8 cellular contexts compared by ENCODE assay signal in genomic region chr11:67508486-67509121, GRCh38. TPM values are rescaled to one million over a fixed set of nuclear protein-coding genes. Genes with fewer than 3 reads are reported as not detected.
DNase-seq lines count a peak whose midpoint lies in the region; TF ChIP-seq lines count a peak whose summit lies in the region.

No MANE protein-coding gene starts in this region.

- H3K4me3 Mint-ChIP-seq in H9 = peak overlapping the region; percentile 75 to 80
- peak overlapping the region; percentile 93 for H3K4me3 Mint-ChIP-seq in neural crest cell

- TF ChIP-seq CTCF in H9 (conservative IDR thresholded peaks at IDR 0.05) = no peak
- TF ChIP-seq CTCF in foreskin fibroblast (IDR thresholded peaks at IDR 0.05; ENCODE audit: low read depth, low read length) = no peak
- TF ChIP-seq CTCF in neural crest cell (conservative IDR thresholded peaks at IDR 0.05) = no peak
- peak in 1 of 7 experiments; percentile 5 for TF ChIP-seq CTCF in stomach (IDR thresholded peaks at IDR 0.05)

- TF ChIP-seq POLR2A in Raji (IDR thresholded peaks at IDR 0.05; ENCODE audit: insufficient read depth, low read depth, low read length) (peak; percentile 38; the same call in 1 of the 2 replicates), stomach (IDR thresholded peaks at IDR 0.05) (peak in 2 of 4 donors; percentile 47 to 72)

- peak overlapping the region; percentile 85 for H3K18ac ChIP-seq in H9 (ENCODE audit: insufficient read length, low read depth, low read length)

- H4K20me1 ChIP-seq in H9 (ENCODE audit: control insufficient read depth, insufficient read depth, insufficient read length) = no peaks in the 10 kb centered on the region

- H3K27ac Mint-ChIP-seq in H9 (peak overlapping the region; percentile 4 to 93 (median 87); a peak in 6 of 7 replicates), neural crest cell (ENCODE audit: unreplicated experiment) (peak overlapping the region; percentile 92)

- H4K5ac ChIP-seq in H9 (ENCODE audit: insufficient read length, low read depth, low read length) = no peak overlapping the region

- no peak overlapping the region for H2BK5ac ChIP-seq in H9 (ENCODE audit: insufficient read length, low read length)

- H3K27ac ChIP-seq in H9 (ENCODE audit: insufficient read length, low read depth, low read length) (no peak overlapping the region), stomach (peak overlapping the region; percentile 94 to 99 (median 98))

- H3K14ac ChIP-seq in H9 (ENCODE audit: insufficient read depth, low read length) = peak overlapping the region; percentile 90; the same call in 1 of the 2 replicates

- H4K8ac ChIP-seq in H9 (replicated peaks; ENCODE audit: insufficient read length, low read depth, low read length) = no peak overlapping the region

- no peaks in the 10 kb centered on the region for H3K79me1 ChIP-seq in H9 (ENCODE audit: insufficient read depth, low read depth, low read length, poor library complexity, severe bottlenecking)

- H3K79me2 ChIP-seq in H9 (ENCODE audit: insufficient read depth, low read length) = peaks cover 2% of the 10 kb centered on the region; the same call in 1 of the 2 replicates

- peak overlapping the region; percentile 60 for H3K9ac ChIP-seq in H9 (ENCODE audit: extremely low read depth, insufficient read length, low read length)

- H3K4me1 ChIP-seq in H9 (ENCODE audit: insufficient read depth, low read length) = no peaks in the 10 kb centered on the region
- peaks cover 46 to 50% (median 48%) of the 10 kb centered on the region in 4 donors for H3K4me1 ChIP-seq in stomach

- H3K4ac ChIP-seq in H9 (ENCODE audit: low read depth, low read length) = no peak overlapping the region

- H2BK15ac ChIP-seq in H9 (ENCODE audit: low read depth, low read length) = no peak overlapping the region

- intact Hi-C loops in stomach (cut with DNase I; ENCODE audit: low total_unique reads) = loop anchor here (10.0 kb wide), 1 partner anchor 74 kb away; the partner anchor contains the start of gene PTPRCAP

- H3K36me3 ChIP-seq in stomach = peaks cover 0 to 8% (median 4%) of the 10 kb centered on the region in 4 donors

- H3K9me3 ChIP-seq in H9 (ENCODE audit: control insufficient read depth, low read depth, low read length) = no peaks in the 10 kb centered on the region
- no peaks in the 10 kb centered on the region for H3K9me3 ChIP-seq in stomach

- WGBS in H9 (ENCODE audit: extremely low coverage, insufficient read length, low lambda C conversion rate) = no CpG with 5 or more reads among the region's 57 CpGs
- WGBS in stomach, 5 donors = 0 to 3% (median 1%) methylated on average over 19 to 57 of the region's 57 CpGs

- DNase-seq in ELR (ENCODE audit: low read depth) (peak; percentile 98), H9 (peak; percentile 96), M059J (ENCODE audit: low read depth) (peak; percentile 96), activated gamma-delta T cell (lab: John Stamatoyannopoulos, UW) (peak; percentile 98), foreskin fibroblast (peak; percentile 94 to 98), neural crest cell (ENCODE audit: low read depth, low spot score) (peak; percentile 98), stomach (peak; percentile 99)

- no peak overlapping the region for H3T11ph ChIP-seq in H9 (ENCODE audit: low read length)

- no peak overlapping the region for H2AK5ac ChIP-seq in H9 (ENCODE audit: insufficient read length, low read length)

- no peak overlapping the region for H2BK20ac ChIP-seq in H9 (ENCODE audit: low read depth, low read length, poor library complexity, severe bottlenecking)

- H3K27me3 Mint-ChIP-seq in H9 (ENCODE audit: low read depth) (peaks cover 29% of the 10 kb centered on the region), neural crest cell (ENCODE audit: low read depth) (peaks cover 31% of the 10 kb centered on the region)

- H3K23ac ChIP-seq in H9 (ENCODE audit: insufficient read length, low read depth, low read length) = no peak overlapping the region

- H3K4me1 Mint-ChIP-seq in H9 (peaks cover 19 to 23% of the 10 kb centered on the region in 2 experiments), neural crest cell (peaks cover 29% of the 10 kb centered on the region)

- peaks cover 5 to 10% (median 9%) of the 10 kb centered on the region in 3 experiments; a peak in 6 of 7 replicates for H3K36me3 Mint-ChIP-seq in H9 (ENCODE audit: insufficient read depth in 1 of 3, low read depth in 3 of 3)
- no peaks in the 10 kb centered on the region for H3K36me3 Mint-ChIP-seq in neural crest cell (ENCODE audit: low read depth)

- no peak overlapping the region for H2BK12ac ChIP-seq in H9 (ENCODE audit: insufficient read length, low read depth, low read length)

- H3K56ac ChIP-seq in H9 (ENCODE audit: insufficient read length, low read depth, low read length) = no peak overlapping the region

- H3K27me3 ChIP-seq in H9 (ENCODE audit: insufficient read depth, low read length) (no peaks in the 10 kb centered on the region), stomach (peaks cover 0 to 36% (median 0%) of the 10 kb centered on the region in 3 donors)

- H3K23me2 ChIP-seq in H9 (ENCODE audit: insufficient read length, low read depth, low read length, poor library complexity, severe bottlenecking) = peaks cover 16% of the 10 kb centered on the region

- H2AFZ ChIP-seq in H9 (ENCODE audit: low read length) = no peak overlapping the region

- H3K4me2 ChIP-seq in H9 (ENCODE audit: insufficient read depth, insufficient read length, low read length) = peak overlapping the region; percentile 63

- no peak for TF ChIP-seq EP300 in stomach (IDR thresholded peaks at IDR 0.05)

- no peak overlapping the region for H4K91ac ChIP-seq in H9 (ENCODE audit: insufficient read length, low read depth, low read length)

- no peak overlapping the region for H2BK120ac ChIP-seq in H9 (ENCODE audit: low read depth, low read length, poor library complexity, severe bottlenecking)

- H3K4me3 ChIP-seq in foreskin fibroblast (ENCODE audit: low read depth in 1 of 2, low read length in 2 of 2) = peak overlapping the region; percentile 77 to 80
- H3K4me3 ChIP-seq in stomach = peak overlapping the region; percentile 72 to 87 (median 80)

- H3K9me3 Mint-ChIP-seq in H9 (no peaks in the 10 kb centered on the region; a peak in 1 of 5 replicates), neural crest cell (no peaks in the 10 kb centered on the region)

RNA-seq across cellular contexts. Expression of gene CDK2AP2, which starts 0.6 kb away (rescaled TPM):
- total RNA-seq in H9 (2021) (32.9 and 36.1 TPM in 2 replicates), neural crest cell (32.0 and 32.8 TPM in 2 replicates), stomach (10 to 100 TPM in 4 of 5 donors, 1 to 10 TPM in 1; 8.3 to 68.3 (median 52.7) TPM)
- total RNA-seq in M059J (2014; rRNA removed; shearing (Covaris generic)) = 63.8 and 71.7 TPM in 2 replicates
- 10 to 100 TPM; 60.9 to 95.9 (median 74.7) TPM for polyA plus RNA-seq in stomach

RNA-seq across cellular contexts. Expression of gene PITPNM1, which starts 3.4 kb away (rescaled TPM):
- total RNA-seq in H9 (2021) (43.5 and 50.1 TPM in 2 replicates), neural crest cell (81.5 and 109 TPM in 2 replicates), stomach (100 to 1,000 TPM in 1 of 5 donors, 10 to 100 TPM in 4; 12.3 to 133 (median 42.4) TPM)
- total RNA-seq in M059J (2014; rRNA removed; shearing (Covaris generic)) = 18.7 and 36.7 TPM in 2 replicates
- 10 to 100 TPM; 15.9 to 18.9 (median 17.3) TPM for polyA plus RNA-seq in stomach

RNA-seq across cellular contexts. Expression of gene CABP2, which starts 14.6 kb away (rescaled TPM):
- total RNA-seq in H9 (2021) (not detected in 2 replicates), neural crest cell (not detected in 2 replicates), stomach (not detected)
- not detected in 2 replicates for total RNA-seq in M059J (2014; rRNA removed; shearing (Covaris generic))
- polyA plus RNA-seq in stomach = not detected

RNA-seq across cellular contexts. Expression of gene AIP, which starts 25.8 kb away (rescaled TPM):
- total RNA-seq in H9 (2021) (31.9 and 35.6 TPM in 2 replicates), neural crest cell (48.7 and 50.1 TPM in 2 replicates), stomach (100 to 1,000 TPM in 1 of 5 donors, 10 to 100 TPM in 4; 36.4 to 140 (median 60.7) TPM)
- 65.7 and 81.6 TPM in 2 replicates for total RNA-seq in M059J (2014; rRNA removed; shearing (Covaris generic))
- 10 to 100 TPM; 75.5 to 86.6 (median 84.2) TPM for polyA plus RNA-seq in stomach

RNA-seq across cellular contexts. Expression of gene TMEM134, which starts 39.6 kb away (rescaled TPM):
- 46.9 and 53.6 TPM in 2 replicates for total RNA-seq in H9 (2021)
- 13.5 and 16.1 TPM in 2 replicates for total RNA-seq in M059J (2014; rRNA removed; shearing (Covaris generic))
- 37.3 and 40.8 TPM in 2 replicates for total RNA-seq in neural crest cell
- total RNA-seq in stomach = 100 to 1,000 TPM in 3 of 5 donors, 10 to 100 TPM in 2; 57.6 to 392 (median 174) TPM
- 100 to 1,000 TPM; 118 to 130 (median 126) TPM for polyA plus RNA-seq in stomach
